8 cellular contexts compared by ENCODE assay signal in the genomic region with DNA sequence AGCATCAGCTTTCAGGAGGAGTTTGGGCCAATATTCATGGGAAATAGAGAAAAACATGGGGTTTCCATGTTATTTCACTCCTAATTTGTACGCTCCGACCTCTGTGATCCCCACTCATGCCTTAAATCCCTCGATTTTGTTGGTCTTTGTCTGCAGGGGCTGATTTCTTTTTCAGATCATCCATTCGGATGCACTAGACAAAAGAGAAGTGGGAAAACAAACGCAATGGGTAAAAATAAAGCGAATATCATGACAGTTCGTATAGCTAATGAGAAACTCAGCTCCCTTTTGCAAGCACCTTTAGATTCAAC. TPM values are rescaled to one million over a fixed set of nuclear protein-coding genes. Genes with fewer than 3 reads are reported as not detected.
A peak's percentile ranks its signal among the peaks of the same experiment; 100 is the strongest.
DNase-seq lines count a peak whose midpoint lies in the region; ATAC-seq and TF ChIP-seq lines count a peak whose summit lies in the region.

No MANE protein-coding gene starts in this region.

- H3K4me3 ChIP-seq in CD8-positive, alpha-beta memory T cell (ENCODE audit: low read length), result peak overlapping the region; percentile 78
- H3K4me3 ChIP-seq in NB4 (ENCODE audit: low read depth, low read length), result peak overlapping the region; percentile 66
- H3K4me3 ChIP-seq in endocrine pancreas (ENCODE audit: control insufficient read depth, insufficient read depth, low read length), result peak overlapping the region; percentile 72
- peak overlapping the region; percentile 80 for H3K4me3 ChIP-seq in osteoblast (ENCODE audit: insufficient read depth, low read length)

- ATAC-seq in HG03521 (IDR thresholded peaks at IDR 0.05; ENCODE audit: unreplicated experiment), result no peak
- no peak for ATAC-seq in omental fat pad (ENCODE audit: low FRiP score)

- H3K27me3 Mint-ChIP-seq in CD8-positive, alpha-beta memory T cell, result peaks cover 0 to 7% of the 10 kb centered on the region in 2 donors

- H3K27me3 ChIP-seq in CD8-positive, alpha-beta memory T cell (ENCODE audit: insufficient read depth, low read length, poor library complexity, severe bottlenecking), result no peaks in the 10 kb centered on the region
- H3K27me3 ChIP-seq in endocrine pancreas (ENCODE audit: control insufficient read depth, insufficient read depth, low read length) (no peaks in the 10 kb centered on the region), osteoblast (ENCODE audit: insufficient read depth, low read length) (peaks cover 2% of the 10 kb centered on the region)

- no peak for DNase-seq in CD8-positive, alpha-beta memory T cell
- DNase-seq in NB4 (ENCODE audit: low read depth) (no peak), osteoblast (ENCODE audit: insufficient read length, low spot score, missing footprints) (peak; percentile 59), GM19240 (ENCODE audit: insufficient read length, low spot score) (no peak), posterior vena cava (ENCODE audit: low spot score) (no peak), omental fat pad (ENCODE audit: low spot score) (no peak)

- peak overlapping the region; percentile 81 for H2AFZ ChIP-seq in osteoblast (ENCODE audit: low read length)

- H3K79me2 ChIP-seq in osteoblast (ENCODE audit: insufficient read depth, low read length), result peaks cover 24% of the 10 kb centered on the region

- peaks cover 5% of the 10 kb centered on the region for H3K36me3 ChIP-seq in CD8-positive, alpha-beta memory T cell (ENCODE audit: insufficient read depth, low read length)
- H3K36me3 ChIP-seq in endocrine pancreas (ENCODE audit: control insufficient read depth, insufficient read depth, low read length) (no peaks in the 10 kb centered on the region), osteoblast (ENCODE audit: insufficient read depth, low read length) (no peaks in the 10 kb centered on the region)

- H3K27ac ChIP-seq in CD8-positive, alpha-beta memory T cell (ENCODE audit: low read depth, low read length), result peak overlapping the region; percentile 31
- no peak overlapping the region for H3K27ac ChIP-seq in osteoblast (ENCODE audit: low read depth, low read length)

- POLR2A ChIA-PET in CD8-positive, alpha-beta memory T cell (lab: Charles Lee), result no interaction called here

- H3K9me3 Mint-ChIP-seq in CD8-positive, alpha-beta memory T cell, result no peaks in the 10 kb centered on the region

- H3K4me1 Mint-ChIP-seq in CD8-positive, alpha-beta memory T cell, result peaks cover 15 to 34% (median 29%) of the 10 kb centered on the region in 3 donors

- peak overlapping the region; percentile 92 to 95 (median 93) for H3K4me3 Mint-ChIP-seq in CD8-positive, alpha-beta memory T cell

- H3K27ac Mint-ChIP-seq in CD8-positive, alpha-beta memory T cell, result peak overlapping the region in 7 of 8 donors; percentile 53 to 96 (median 86)

- H4K20me1 ChIP-seq in osteoblast (ENCODE audit: insufficient read depth, low read length), result peaks cover 2% of the 10 kb centered on the region

- no peaks in the 10 kb centered on the region for H3K9me3 ChIP-seq in CD8-positive, alpha-beta memory T cell (ENCODE audit: low read length)
- H3K9me3 ChIP-seq in endocrine pancreas (ENCODE audit: control insufficient read depth, low read length) (no peaks in the 10 kb centered on the region), osteoblast (ENCODE audit: low read depth, low read length) (no peaks in the 10 kb centered on the region)

- intact Hi-C loops in posterior vena cava (cut with DNase I), result no loop called here

- peak overlapping the region; percentile 92 for H3K4me2 ChIP-seq in osteoblast (ENCODE audit: insufficient read depth, low read length)

- no peak overlapping the region for H3K9ac ChIP-seq in endocrine pancreas (ENCODE audit: control insufficient read depth, insufficient read depth, low read length)

- H3K4me1 ChIP-seq in CD8-positive, alpha-beta memory T cell (ENCODE audit: insufficient read depth, low read length), result peaks cover 5% of the 10 kb centered on the region
- H3K4me1 ChIP-seq in endocrine pancreas (ENCODE audit: control insufficient read depth, insufficient read depth, low read length), result no peaks in the 10 kb centered on the region
- peaks cover 16% of the 10 kb centered on the region for H3K4me1 ChIP-seq in osteoblast (ENCODE audit: insufficient read depth, low read length)

- CTCF ChIA-PET in CD8-positive, alpha-beta memory T cell (lab: Charles Lee), result no interaction called here

- peaks cover 0 to 24% (median 0%) of the 10 kb centered on the region in 3 donors for H3K36me3 Mint-ChIP-seq in CD8-positive, alpha-beta memory T cell

- TF ChIP-seq POLR2A in NB4 (IDR thresholded peaks at IDR 0.05; ENCODE audit: extremely low read depth, insufficient read length), result no peak

- TF ChIP-seq CTCF in NB4 (IDR thresholded peaks at IDR 0.05; ENCODE audit: low read depth, low read length) (no peak), osteoblast (IDR thresholded peaks at IDR 0.05; ENCODE audit: extremely low read depth, low read depth, low read length) (no peak), omental fat pad (IDR thresholded peaks at IDR 0.05) (no peak)

RNA-seq across cellular contexts. Expression of a gene that starts 0.3 kb away (rescaled TPM):
- 10 to 100 TPM; 26.8 to 27.2 TPM for total RNA-seq in CD8-positive, alpha-beta memory T cell
- polyA plus RNA-seq in CD8-positive, alpha-beta memory T cell, result 7.7 TPM
- total RNA-seq in osteoblast (4.1 and 4.7 TPM in 2 replicates), posterior vena cava (10 to 100 TPM; 16.4 to 17.4 TPM), omental fat pad (10 to 100 TPM; 11.6 to 19.7 (median 15.3) TPM)
